13 cellular contexts compared by ENCODE assay signal in the genomic region with DNA sequence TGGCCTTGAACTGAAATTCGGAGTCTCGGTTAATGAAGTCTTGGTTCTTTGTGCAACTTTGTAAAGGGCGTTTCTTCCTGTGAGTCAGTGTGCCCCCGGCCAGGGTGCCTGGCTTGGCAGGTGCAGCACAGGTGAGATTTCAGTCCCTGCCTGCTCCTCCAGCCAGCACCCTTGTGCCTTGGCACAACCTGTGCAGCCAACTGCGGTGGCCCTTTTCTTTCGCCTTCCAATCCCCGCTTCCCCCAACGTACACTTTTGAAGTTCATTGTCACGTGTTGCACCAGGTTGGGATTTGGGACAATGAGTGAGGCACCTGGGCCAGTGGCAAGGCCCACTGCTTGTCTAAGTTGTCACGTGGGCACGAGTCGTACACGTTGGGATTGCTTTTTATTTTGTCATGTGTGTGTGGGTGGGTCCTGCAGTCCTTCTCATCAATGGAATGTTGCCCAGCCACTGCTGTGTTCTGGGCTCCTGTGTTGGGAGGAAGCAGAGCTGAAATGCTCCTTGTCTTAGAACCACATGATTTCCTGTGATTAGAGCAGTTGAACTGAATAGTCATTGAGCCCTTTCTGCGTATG.
DNase-seq lines count a peak whose midpoint lies in the region; ATAC-seq, FAIRE-seq and TF ChIP-seq lines count a peak whose summit lies in the region.
"Had no signal": no experiment of that assay in that cellular context is flagged by ENCODE, and none has a peak within 500 bp of the region (broad histone marks: within the 10 kb centered on the region; RNA-seq: fewer than 3 reads in every experiment).

No MANE protein-coding gene starts in this region.

- H3K9me3 ChIP-seq in upper lobe of right lung (no peaks in the 10 kb centered on the region), neural progenitor cell (ENCODE audit: low read depth) (no peaks in the 10 kb centered on the region)
- H3K9me3 ChIP-seq: tibial nerve had no signal

- H3K27ac ChIP-seq in upper lobe of right lung, result peak overlapping the region; percentile 62
- no peak overlapping the region for H3K27ac ChIP-seq in neural progenitor cell
- H3K27ac ChIP-seq: tibial nerve had no signal

- no peak overlapping the region for H2AFZ ChIP-seq in neural progenitor cell (replicated peaks)

- no peaks in the 10 kb centered on the region for H3K27me3 ChIP-seq in upper lobe of right lung
- H3K27me3 ChIP-seq in neural progenitor cell, result no peaks in the 10 kb centered on the region
- no peaks in the 10 kb centered on the region for H3K27me3 ChIP-seq in H7 (ENCODE audit: control insufficient read depth, insufficient read depth, low read length)
- H3K27me3 ChIP-seq: tibial nerve had no signal

- intact Hi-C loops in upper lobe of right lung (cut with DNase I), result no loop called here

- ATAC-seq in activated T-helper 17 cell treated with anti-CD3 and anti-CD28 coated beads, Interleukin-2, amount 50 U/mL, for 72 hours (replicated peaks), result no peak
- ATAC-seq in upper lobe of right lung, result peak; percentile 89

- H3K27me3 Mint-ChIP-seq in activated naive CD4-positive, alpha-beta T cell treated with anti-CD3 and anti-CD28 coated beads, Interleukin-2, amount 50 U/mL, for 24 hours, result no peaks in the 10 kb centered on the region
- H3K27me3 Mint-ChIP-seq in activated T-helper 17 cell treated with anti-CD3 and anti-CD28 coated beads, Interleukin-2, amount 50 U/mL, for 72 hours, result no peaks in the 10 kb centered on the region
- peaks cover 6% of the 10 kb centered on the region for H3K27me3 Mint-ChIP-seq in neural progenitor cell (ENCODE audit: insufficient read depth, low read depth)

- H3K36me3 ChIP-seq in upper lobe of right lung (peaks cover 4% of the 10 kb centered on the region), neural progenitor cell (no peaks in the 10 kb centered on the region), H7 (replicated peaks; ENCODE audit: control insufficient read depth, insufficient read depth, low read length) (no peaks in the 10 kb centered on the region)
- H3K36me3 ChIP-seq: tibial nerve had no signal

- peak overlapping the region; percentile 6 for H3K4me3 Mint-ChIP-seq in activated naive CD4-positive, alpha-beta T cell treated with anti-CD3 and anti-CD28 coated beads, Interleukin-2, amount 50 U/mL, for 24 hours
- H3K4me3 Mint-ChIP-seq in activated T-helper 17 cell treated with anti-CD3 and anti-CD28 coated beads, Interleukin-2, amount 50 U/mL, for 72 hours, result peak overlapping the region; percentile 67
- no peak overlapping the region for H3K4me3 Mint-ChIP-seq in neural progenitor cell

- H3K79me2 ChIP-seq in neural progenitor cell (ENCODE audit: low read depth), result no peaks in the 10 kb centered on the region

- peaks cover 5% of the 10 kb centered on the region for H3K9me3 Mint-ChIP-seq in activated naive CD4-positive, alpha-beta T cell treated with anti-CD3 and anti-CD28 coated beads, Interleukin-2, amount 50 U/mL, for 24 hours
- peaks cover 4% of the 10 kb centered on the region for H3K9me3 Mint-ChIP-seq in activated T-helper 17 cell treated with anti-CD3 and anti-CD28 coated beads, Interleukin-2, amount 50 U/mL, for 72 hours
- no peaks in the 10 kb centered on the region for H3K9me3 Mint-ChIP-seq in neural progenitor cell

- H3K27ac Mint-ChIP-seq in activated naive CD4-positive, alpha-beta T cell treated with anti-CD3 and anti-CD28 coated beads, Interleukin-2, amount 50 U/mL, for 24 hours, result peak overlapping the region; percentile 82
- peak overlapping the region; percentile 90 for H3K27ac Mint-ChIP-seq in activated T-helper 17 cell treated with anti-CD3 and anti-CD28 coated beads, Interleukin-2, amount 50 U/mL, for 72 hours
- no peak overlapping the region for H3K27ac Mint-ChIP-seq in neural progenitor cell

- no peak overlapping the region for H3K4me3 ChIP-seq in upper lobe of right lung
- no peak overlapping the region for H3K4me3 ChIP-seq in neural progenitor cell
- H3K4me3 ChIP-seq in H7 (ENCODE audit: insufficient read depth, low read depth, low read length), result no peak overlapping the region
- H3K4me3 ChIP-seq: tibial nerve had no signal

- peaks cover 43% of the 10 kb centered on the region for H3K36me3 Mint-ChIP-seq in activated naive CD4-positive, alpha-beta T cell treated with anti-CD3 and anti-CD28 coated beads, Interleukin-2, amount 50 U/mL, for 24 hours
- peaks cover 59% of the 10 kb centered on the region for H3K36me3 Mint-ChIP-seq in activated T-helper 17 cell treated with anti-CD3 and anti-CD28 coated beads, Interleukin-2, amount 50 U/mL, for 72 hours (ENCODE audit: low read depth)
- peaks cover 4% of the 10 kb centered on the region for H3K36me3 Mint-ChIP-seq in neural progenitor cell

- no peak overlapping the region for H3K4me2 ChIP-seq in neural progenitor cell

- no peaks in the 10 kb centered on the region for H4K20me1 ChIP-seq in neural progenitor cell (ENCODE audit: low read depth)

- FAIRE-seq in GM19239 (lab: Jason Lieb, UNC), result no peak
- FAIRE-seq: endometrium had no signal

- peaks cover 76% of the 10 kb centered on the region for H3K4me1 Mint-ChIP-seq in activated naive CD4-positive, alpha-beta T cell treated with anti-CD3 and anti-CD28 coated beads, Interleukin-2, amount 50 U/mL, for 24 hours
- peaks cover 51% of the 10 kb centered on the region for H3K4me1 Mint-ChIP-seq in activated T-helper 17 cell treated with anti-CD3 and anti-CD28 coated beads, Interleukin-2, amount 50 U/mL, for 72 hours
- H3K4me1 Mint-ChIP-seq in neural progenitor cell, result peaks cover 27% of the 10 kb centered on the region

- H3F3A ChIP-seq in neural progenitor cell (ENCODE audit: low read depth), result no peaks in the 10 kb centered on the region

- TF ChIP-seq CTCF in upper lobe of right lung (IDR thresholded peaks at IDR 0.05) (no peak), neural progenitor cell (IDR thresholded peaks at IDR 0.05) (no peak)

- H3K4me1 ChIP-seq in upper lobe of right lung (peaks cover 47% of the 10 kb centered on the region), neural progenitor cell (no peaks in the 10 kb centered on the region)

- no peak for DNase-seq in activated naive CD4-positive, alpha-beta T cell (lab: John Stamatoyannopoulos, UW)
- DNase-seq in islet precursor cell (peak; percentile 91), upper lobe of right lung (peak; percentile 82), neural progenitor cell (ENCODE audit: low spot score) (no peak), H7 (no peak), GM19239 (ENCODE audit: insufficient read length, low spot score) (no peak)
- DNase-seq: mesendoderm, NCI-H1436 treated with DMSO at 0.1 percent for 48 hours, SIG-M5 had no signal

- no peak overlapping the region for H3K9ac ChIP-seq in neural progenitor cell

Comparison
In these comparisons a context has a peak if more than half of its experiments do, and no peak if none do; other contexts are left out.
1. DNase-seq: peak in islet precursor cell (single experiment) and upper lobe of right lung (single experiment); none in activated naive CD4-positive, alpha-beta T cell (0 of 4), neural progenitor cell (single experiment), H7 (single experiment) and GM19239 (single experiment).